ENCODE assay signal across 32 cellular contexts in genomic region chr2:124571836-124572235, GRCh38.
DNase-seq lines count a peak whose midpoint lies in the region; ATAC-seq, FAIRE-seq and TF ChIP-seq lines count a peak whose summit lies in the region.
"Had no signal": no experiment of that assay in that cellular context is flagged by ENCODE, and none has a peak within 500 bp of the region (broad histone marks: within the 10 kb centered on the region; RNA-seq: fewer than 3 reads in every experiment).

No MANE protein-coding gene starts in this region.

- WGBS in HepG2 (ENCODE audit: low lambda C conversion rate): 82% methylated on average over 3 of the region's 3 CpGs
- whole genome bisulfite sequencing in right lobe of liver (ENCODE audit: insufficient coverage, low coverage, low lambda C conversion rate, missing lambda C conversion rate): 76% methylated on average over 3 of the region's 3 CpGs
- 29% methylated on average over 3 of the region's 3 CpGs for WGBS in A549 (ENCODE audit: missing lambda C conversion rate)

- no peak overlapping the region for H3K4me3 Mint-ChIP-seq in activated CD8-positive, alpha-beta T cell treated with anti-CD3 and anti-CD28 coated beads for 36 hours
- H3K4me3 Mint-ChIP-seq: B cell; CD14-positive monocyte; CD4-positive, alpha-beta memory T cell; CD4-positive, alpha-beta T cell; CD4-positive, CD25-positive, alpha-beta regulatory T cell; CD8-positive, alpha-beta memory T cell; CD8-positive, alpha-beta T cell had no signal

- in situ Hi-C loops in HepG2 (cut with HindIII; ENCODE audit: extremely low pct_ligation_motif_present, low pct_unique_long_range_greater_than_20kb): no loop called here

- TF ChIP-seq POLR2A in HepG2 (IDR thresholded peaks at IDR 0.05; ENCODE audit: insufficient read depth in 1 of 2, low read depth in 2 of 2, low read length in 2 of 2): no peak
- TF ChIP-seq POLR2A in right lobe of liver (IDR thresholded peaks at IDR 0.05): no peak
- TF ChIP-seq POLR2A in A549 (IDR thresholded peaks at IDR 0.05; ENCODE audit: low read length): no peak

- H4K20me1 ChIP-seq in HepG2 (ENCODE audit: insufficient read depth, low read length): no peaks in the 10 kb centered on the region
- H4K20me1 ChIP-seq: BLaER1; BLaER1 treated with 17β-estradiol and CSF1 and Interleukin-3, amounts not matched to agents 10 nM and 100 nM had no signal

- FAIRE-seq in HepG2 (lab: Jason Lieb, UNC): no peak
- no peak for FAIRE-seq in A549 (lab: Jason Lieb, UNC)
- FAIRE-seq: A204.1, D721Med had no signal

- DNase-seq in HepG2 (ENCODE audit: low spot score) (no peak), right lobe of liver (no peak), A549 (ENCODE audit: low read depth in 1 of 2, low spot score in 1 of 2) (no peak)
- DNase-seq in activated CD8-positive, alpha-beta T cell treated with anti-CD3 and anti-CD28 coated beads for 36 hours: no peak
- DNase-seq: 8988T; ACHN; AML-193; BE2C; C1 segment of cervical spinal cord; Caco-2; Calu3; CD4-positive, alpha-beta memory T cell; CD4-positive, alpha-beta T cell; CD4-positive, CD25-positive, alpha-beta regulatory T cell; CD8-positive, alpha-beta memory T cell; CD8-positive, alpha-beta T cell; COR-L47; DMS 273 treated with DMSO at 0.1 percent for 48 hours; DMS153; DMS53; DMS79; DMS79 treated with DMSO at 0.1 percent for 48 hours; DND-41; EL had no signal

- peaks cover 67% of the 10 kb centered on the region for H3K4me1 ChIP-seq in HepG2 (ENCODE audit: insufficient read depth, low read length)
- peaks cover 0 to 29% (median 0%) of the 10 kb centered on the region in 4 donors for H3K4me1 ChIP-seq in right lobe of liver
- no peaks in the 10 kb centered on the region for H3K4me1 ChIP-seq in A549
- H3K4me1 ChIP-seq: BE2C; BLaER1; BLaER1 treated with 17β-estradiol and CSF1 and Interleukin-3, amounts not matched to agents 10 nM and 100 nM had no signal

- no peak overlapping the region for H3K27ac Mint-ChIP-seq in activated CD8-positive, alpha-beta T cell treated with anti-CD3 and anti-CD28 coated beads for 36 hours
- H3K27ac Mint-ChIP-seq: B cell; CD14-positive monocyte; CD4-positive, alpha-beta memory T cell; CD4-positive, alpha-beta T cell; CD4-positive, CD25-positive, alpha-beta regulatory T cell; CD8-positive, alpha-beta memory T cell; CD8-positive, alpha-beta T cell had no signal

- no peak overlapping the region for H3K4me3 ChIP-seq in HepG2 (replicated peaks in 1 of 3; ENCODE audit: insufficient read depth in 1 of 3, low read depth in 2 of 3, low read length in 3 of 3)
- no peak overlapping the region for H3K4me3 ChIP-seq in right lobe of liver
- H3K4me3 ChIP-seq in A549: no peak overlapping the region
- H3K4me3 ChIP-seq: BLaER1; BLaER1 treated with 17β-estradiol and CSF1 and Interleukin-3, amounts not matched to agents 10 nM and 100 nM had no signal

- TF ChIP-seq RAD21 in HepG2 (CRISPR knock-in tag; IDR thresholded peaks at IDR 0.05) (no peak), A549 (conservative IDR thresholded peaks at IDR 0.05 in 1 of 2, IDR thresholded peaks at IDR 0.05 in 1 of 2) (no peak)

- H3K9me3 ChIP-seq in HepG2 (ENCODE audit: low read length) (no peaks in the 10 kb centered on the region), right lobe of liver (no peaks in the 10 kb centered on the region), A549 (no peaks in the 10 kb centered on the region)
- H3K9me3 ChIP-seq: BE2C; BLaER1; BLaER1 treated with 17β-estradiol and CSF1 and Interleukin-3, amounts not matched to agents 10 nM and 100 nM; Caco-2 had no signal

- intact Hi-C loops in HepG2 (cut with micrococcal nuclease; ENCODE audit: unreplicated experiment) (loop anchor here (5.0 kb wide), 1 partner anchor 75 kb away; no protein-coding TSS in a partner anchor), right lobe of liver (cut with DNase I) (no loop called here)
- intact Hi-C loops in activated CD8-positive, alpha-beta T cell treated with anti-CD3 and anti-CD28 coated beads for 36 hours (cut with micrococcal nuclease): no loop called here

- no peak overlapping the region for H3K4me2 ChIP-seq in HepG2 (ENCODE audit: low read depth, low read length)
- no peak overlapping the region for H3K4me2 ChIP-seq in A549
- H3K4me2 ChIP-seq: BLaER1; BLaER1 treated with 17β-estradiol and CSF1 and Interleukin-3, amounts not matched to agents 10 nM and 100 nM had no signal

- no peaks in the 10 kb centered on the region for H3K79me2 ChIP-seq in HepG2 (ENCODE audit: insufficient read depth, low read length)

- no peak overlapping the region for H2AFZ ChIP-seq in HepG2 (ENCODE audit: low read length)

- no peak for ATAC-seq in HepG2
- ATAC-seq in right lobe of liver: no peak
- ATAC-seq in A549: no peak
- ATAC-seq in activated CD8-positive, alpha-beta T cell treated with anti-CD3 and anti-CD28 coated beads for 36 hours: no peak
- ATAC-seq: CD8-positive, alpha-beta T cell had no signal

- CTCF ChIA-PET in HepG2 (lab: Yijun Ruan, JAX; ENCODE audit: low intra/inter-chr PET ratio, low total read pairs) (no interaction called here), A549 (lab: Yijun Ruan, JAX) (no interaction called here)
- CTCF ChIA-PET in activated CD8-positive, alpha-beta T cell treated with anti-CD3 and anti-CD28 coated beads for 36 hours (lab: Charles Lee): no interaction called here

- H3K27me3 ChIP-seq in HepG2 (ENCODE audit: control insufficient read depth in 1 of 2, insufficient read depth in 2 of 2, low read length in 2 of 2) (no peaks in the 10 kb centered on the region), right lobe of liver (no peaks in the 10 kb centered on the region)
- H3K27me3 ChIP-seq: BE2C; BLaER1; BLaER1 treated with 17β-estradiol and CSF1 and Interleukin-3, amounts not matched to agents 10 nM and 100 nM had no signal

- H3K36me3 ChIP-seq in HepG2 (replicated peaks in 1 of 2; ENCODE audit: control insufficient read depth in 1 of 2, insufficient read depth in 2 of 2, low read length in 2 of 2) (no peaks in the 10 kb centered on the region), right lobe of liver (no peaks in the 10 kb centered on the region)
- H3K36me3 ChIP-seq: BE2C; BLaER1; BLaER1 treated with 17β-estradiol and CSF1 and Interleukin-3, amounts not matched to agents 10 nM and 100 nM had no signal

- H3K9ac ChIP-seq in HepG2 (ENCODE audit: insufficient read depth, low read depth, low read length): no peak overlapping the region
- H3K9ac ChIP-seq: BLaER1; BLaER1 treated with 17β-estradiol and CSF1 and Interleukin-3, amounts not matched to agents 10 nM and 100 nM had no signal

- POLR2A ChIA-PET in HepG2 (lab: Yijun Ruan, JAX): interaction anchor here (0.9 kb wide), 1 partner anchor 29 kb away, joined by 4 read pairs; no protein-coding TSS in a partner anchor
- POLR2A ChIA-PET in A549 (lab: Yijun Ruan, JAX): no interaction called here
- POLR2A ChIA-PET in activated CD8-positive, alpha-beta T cell treated with anti-CD3 and anti-CD28 coated beads for 36 hours (lab: Charles Lee): no interaction called here

- TF ChIP-seq CTCF in HepG2 (CRISPR knock-in tag; IDR thresholded peaks at IDR 0.05) (no peak), right lobe of liver (IDR thresholded peaks at IDR 0.05) (no peak), A549 (IDR thresholded peaks at IDR 0.05) (no peak)
- TF ChIP-seq CTCF in activated CD8-positive, alpha-beta T cell treated with anti-CD3 and anti-CD28 coated beads for 36 hours (IDR thresholded peaks at IDR 0.05): no peak

- no peaks in the 10 kb centered on the region for H3K27me3 Mint-ChIP-seq in activated CD8-positive, alpha-beta T cell treated with anti-CD3 and anti-CD28 coated beads for 36 hours
- H3K27me3 Mint-ChIP-seq: B cell; CD4-positive, alpha-beta memory T cell; CD4-positive, alpha-beta T cell; CD4-positive, CD25-positive, alpha-beta regulatory T cell; CD8-positive, alpha-beta memory T cell had no signal

- no peaks in the 10 kb centered on the region for H3K9me3 Mint-ChIP-seq in activated CD8-positive, alpha-beta T cell treated with anti-CD3 and anti-CD28 coated beads for 36 hours

- no peak for TF ChIP-seq EP300 in HepG2 (IDR thresholded peaks at IDR 0.05; ENCODE audit: low read depth in 2 of 2, low read length in 2 of 2)
- TF ChIP-seq EP300 in HepG2 (CRISPR knock-in tag; IDR thresholded peaks at IDR 0.05; ENCODE audit: borderline replicate concordance): no peak
- TF ChIP-seq EP300 in A549 (IDR thresholded peaks at IDR 0.05): no peak

- no peaks in the 10 kb centered on the region for H3K36me3 Mint-ChIP-seq in activated CD8-positive, alpha-beta T cell treated with anti-CD3 and anti-CD28 coated beads for 36 hours (ENCODE audit: low read depth)
- H3K36me3 Mint-ChIP-seq: CD14-positive monocyte; CD4-positive, alpha-beta memory T cell; CD4-positive, CD25-positive, alpha-beta regulatory T cell; CD8-positive, alpha-beta memory T cell; CD8-positive, alpha-beta T cell had no signal

- H3K4me1 Mint-ChIP-seq in activated CD8-positive, alpha-beta T cell treated with anti-CD3 and anti-CD28 coated beads for 36 hours (ENCODE audit: low read depth): no peaks in the 10 kb centered on the region
- H3K4me1 Mint-ChIP-seq: B cell; CD14-positive monocyte; CD4-positive, alpha-beta memory T cell; CD4-positive, CD25-positive, alpha-beta regulatory T cell; CD8-positive, alpha-beta memory T cell had no signal

- H3K27ac ChIP-seq in HepG2 (ENCODE audit: extremely low read length, insufficient read depth, low read length) (no peak overlapping the region), right lobe of liver (no peak overlapping the region), A549 (no peak overlapping the region)
- H3K27ac ChIP-seq: 22Rv1; BLaER1; BLaER1 treated with 17β-estradiol and CSF1 and Interleukin-3, amounts not matched to agents 10 nM and 100 nM; C4-2B had no signal

- BruUV-seq in HepG2 (replicated peaks; lab: Mats Ljungman, UMichigan): no TSS peak

TF ChIP-seq in HepG2, 621 proteins besides CTCF, POLR2A, EP300 and RAD21:
- TF ChIP-seq MAFK (conservative IDR thresholded peaks at IDR 0.05 in 1 of 2, IDR thresholded peaks at IDR 0.05 in 1 of 2; ENCODE audit: low read length in 2 of 2) (peak; percentile 64 to 73), LCORL (IDR thresholded peaks at IDR 0.05) (no peak), LCORL (CRISPR knock-in tag; IDR thresholded peaks at IDR 0.05) (no peak), MAFF (IDR thresholded peaks at IDR 0.05; ENCODE audit: low read depth, low read length) (peak; percentile 62; the same call in 1 of the 2 replicates)

TF ChIP-seq in A549, 52 proteins besides CTCF, POLR2A, EP300 and RAD21 (continues in another document):
- no peak for TF ChIP-seq GATA3 (IDR thresholded peaks at IDR 0.05; ENCODE audit: borderline replicate concordance)
- TF ChIP-seq MAFK (IDR thresholded peaks at IDR 0.05; ENCODE audit: partially characterized antibody): peak; percentile 8
- no peak for TF ChIP-seq HOXA7 (CRISPR knock-in tag; IDR thresholded peaks at IDR 0.05)
- TF ChIP-seq FOXS1 (CRISPR knock-in tag; IDR thresholded peaks at IDR 0.05): no peak
- TF ChIP-seq MAX (IDR thresholded peaks at IDR 0.05): no peak

Comparison
In these comparisons a context has a peak if more than half of its experiments do, and no peak if none do; other contexts are left out.
1. Of the 38 proteins assayed by ChIP-seq in both HepG2 and A549: peak only in HepG2: none; only in A549: none; in both: MAFK; in neither: 37.